Comparison of ENCODE assay signal across 9 cellular contexts in the genomic region with DNA sequence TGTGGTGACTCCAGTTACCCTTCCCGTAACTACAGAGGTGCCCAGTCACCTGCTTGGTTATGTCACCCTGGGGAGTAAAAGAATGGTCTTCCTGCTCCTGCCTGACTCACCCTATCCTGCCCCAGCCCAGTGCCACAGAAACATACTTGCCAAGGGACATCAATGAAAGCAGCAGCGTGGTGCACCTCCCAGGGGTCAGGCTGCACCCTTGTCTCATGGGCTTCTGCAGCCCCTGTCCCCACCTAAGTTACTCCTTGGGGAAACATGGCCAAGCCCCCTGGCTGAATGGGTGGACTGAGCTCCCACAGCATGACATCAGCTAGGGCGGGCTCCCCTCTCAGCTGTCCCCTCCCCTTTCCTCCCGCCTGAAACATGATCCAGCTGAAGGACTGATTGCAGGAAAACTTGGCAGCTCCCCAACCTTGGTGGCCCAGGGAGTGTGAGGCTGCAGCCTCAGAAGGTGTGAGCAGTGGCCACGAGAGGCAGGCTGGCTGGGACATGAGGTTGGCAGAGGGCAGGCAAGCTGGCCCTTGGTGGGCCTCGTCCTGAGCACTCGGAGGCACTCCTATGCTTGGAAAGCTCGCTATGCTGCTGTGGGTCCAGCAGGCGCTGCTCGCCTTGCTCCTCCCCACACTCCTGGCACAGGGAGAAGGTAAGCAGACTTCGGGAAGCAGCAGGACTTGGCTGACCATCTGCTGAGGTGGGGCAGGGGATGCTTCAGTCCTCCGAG. TPM values are rescaled to one million over a fixed set of nuclear protein-coding genes. Genes with fewer than 3 reads are reported as not detected.
DNase-seq lines count a peak whose midpoint lies in the region; ATAC-seq and TF ChIP-seq lines count a peak whose summit lies in the region.
"Had no signal": no experiment of that assay in that cellular context is flagged by ENCODE, and none has a peak within 500 bp of the region (broad histone marks: within the 10 kb centered on the region; RNA-seq: fewer than 3 reads in every experiment).

A gene (plus strand): TSS at position 368 of the 730 bp plus-strand sequence. CDS start 218 bp downstream, at position 586.

- H3K4me1 Mint-ChIP-seq in osteocyte (ENCODE audit: unreplicated experiment): no peaks in the 10 kb centered on the region

- no peak within 1 kb of the TSS for H3K27ac Mint-ChIP-seq in osteocyte (ENCODE audit: unreplicated experiment)

- no peaks in the 10 kb centered on the region for H3K9me3 ChIP-seq in right lobe of liver

- no peaks in the 10 kb centered on the region for H3K9me3 Mint-ChIP-seq in osteocyte (ENCODE audit: unreplicated experiment)

- no peak within 1 kb of the TSS for H3K4me3 ChIP-seq in right lobe of liver

- no peaks in the 10 kb centered on the region for H3K27me3 ChIP-seq in right lobe of liver

- no peaks in the 10 kb centered on the region for H3K36me3 ChIP-seq in right lobe of liver

- H3K27me3 Mint-ChIP-seq in osteocyte (ENCODE audit: unreplicated experiment): peaks cover 18% of the 10 kb centered on the region

- TF ChIP-seq POLR2A in right lobe of liver (IDR thresholded peaks at IDR 0.05): no peak

- H3K4me3 Mint-ChIP-seq in osteocyte (ENCODE audit: unreplicated experiment): no peak within 1 kb of the TSS

- no peaks in the 10 kb centered on the region for H3K36me3 Mint-ChIP-seq in osteocyte (ENCODE audit: unreplicated experiment)

- DNase-seq in DMS 273 (lab: John Stamatoyannopoulos, UW; ENCODE audit: unreplicated experiment) (peak; percentile 89), NCI-H187 treated with DMSO at 0.1 percent for 48 hours (lab: John Stamatoyannopoulos, UW) (peak; percentile 74), amniotic epithelial cell (ENCODE audit: low read depth) (peak; percentile 13), right lobe of liver (peak in 2 of 3 donors; percentile 45 to 51), dedifferentiated amniotic fluid mesenchymal stem cell (ENCODE audit: extremely low spot score) (no peak), osteocyte (ENCODE audit: extremely low spot score, unreplicated experiment) (no peak), medulla oblongata (ENCODE audit: extremely low spot score) (no peak)
- DNase-seq: DND-41 had no signal

- TF ChIP-seq CTCF in right lobe of liver (IDR thresholded peaks at IDR 0.05) (no peak), osteocyte (IDR thresholded peaks at IDR 0.05) (no peak)

- no peak within 1 kb of the TSS for H3K27ac ChIP-seq in right lobe of liver

- ATAC-seq in right lobe of liver: peak; percentile 29 to 83 (median 45)
- no peak for ATAC-seq in HG03135 (IDR thresholded peaks at IDR 0.05; ENCODE audit: unreplicated experiment)

- 23% methylated on average over 3 of the region's 12 CpGs for WGBS in right lobe of liver (ENCODE audit: insufficient coverage, low coverage, low lambda C conversion rate, missing lambda C conversion rate)

- no peaks in the 10 kb centered on the region for H3K4me1 ChIP-seq in right lobe of liver

- intact Hi-C loops in right lobe of liver (cut with DNase I): no loop called here

RNA-seq across cellular contexts. Expression of the gene that starts here (rescaled TPM):
- under 1 TPM in 2 of 6 experiments, not detected in 4; 0.18 to 0.25 TPM for total RNA-seq in right lobe of liver
- total RNA-seq in osteocyte: not detected in 2 replicates

Comparison
In these comparisons a context has a peak if more than half of its experiments do, and no peak if none do; other contexts are left out.
1. Peak in DNase-seq and ATAC-seq in right lobe of liver; RNA of the gene not detected or under 1 TPM.
2. DNase-seq: peak in DMS 273 (single experiment), NCI-H187 treated with DMSO at 0.1 percent for 48 hours (single experiment) and amniotic epithelial cell (single experiment); none in dedifferentiated amniotic fluid mesenchymal stem cell (single experiment), osteocyte (single experiment) and medulla oblongata (single experiment).